ENCODE assay signal across 15 cellular contexts in genomic region chrX:46589977-46590723, GRCh38. TPM values are rescaled to one million over a fixed set of nuclear protein-coding genes. Genes with fewer than 3 reads are reported as not detected.
DNase-seq lines count a peak whose midpoint lies in the region; ATAC-seq and TF ChIP-seq lines count a peak whose summit lies in the region.
"Had no signal": no experiment of that assay in that cellular context is flagged by ENCODE, and none has a peak within 500 bp of the region (broad histone marks: within the 10 kb centered on the region; RNA-seq: fewer than 3 reads in every experiment).

No MANE protein-coding gene starts in this region.

- no peaks in the 10 kb centered on the region for H3K9me3 ChIP-seq in PC-3 (ENCODE audit: low read length)
- H3K9me3 ChIP-seq in psoas muscle: peaks cover 4% of the 10 kb centered on the region
- H3K9me3 ChIP-seq: lower lobe of right lung had no signal

- intact Hi-C loops in Calu3 (cut with micrococcal nuclease; ENCODE audit: unreplicated experiment): no loop called here
- intact Hi-C loops in PC-3 (cut with micrococcal nuclease): loop anchor here (2.0 kb wide), 1 partner anchor 13 kb away; no protein-coding TSS in a partner anchor
- intact Hi-C loops in psoas muscle (cut with DNase I): no loop called here

- 51 to 61% (median 55%) methylated on average over 7 of the region's 7 CpGs for WGBS in psoas muscle, 3 donors

- no peaks in the 10 kb centered on the region for H4K20me1 ChIP-seq in PC-3 (ENCODE audit: low read length)

- no peak overlapping the region for H3K9ac ChIP-seq in PC-3 (ENCODE audit: low read length)

- BruUV-seq in Calu3 (replicated peaks; lab: Mats Ljungman, UMichigan) (no TSS peak), PC-3 (replicated peaks; lab: Mats Ljungman, UMichigan) (no TSS peak)

- H3K27ac Mint-ChIP-seq in Calu3 (ENCODE audit: unreplicated experiment): peak overlapping the region; percentile 31
- H3K27ac Mint-ChIP-seq in stimulated activated naive B cell treated with anti-CD40 and anti-IgM and Interleukin-4, amounts not matched to agents 10 μg/mL and 1 μg/mL and 100 μg/mL, for 72 hours: no peak overlapping the region
- H3K27ac Mint-ChIP-seq: activated T-helper 2 cell treated with anti-CD3 and anti-CD28 coated beads, Interferon-gamma antibody, Interleukin-2, Interleukin-4, amounts not matched to agents 10 μg/mL and 5 μg/mL and 100 μg/mL, durations not matched to agents 14 hours and 24 hours and 36 hours; stimulated activated naive CD8-positive, alpha-beta T cell treated with anti-CD3 and anti-CD28 coated beads, Interleukin-15, Interleukin-2, amounts not matched to agents 100 ng/mL and 50 ng/mL, for 24 hours had no signal

- ATAC-seq in PC-3 (peak; percentile 72), psoas muscle (peak in 3 of 4 donors; percentile 39 to 73 (median 46))
- no peak for ATAC-seq in activated T-cell treated with anti-CD3 and anti-CD28 coated beads, Interleukin-2, amount 50 U/mL, for 4 hours
- ATAC-seq in stimulated activated naive B cell treated with anti-CD40 and anti-IgM and Interleukin-4, amounts not matched to agents 10 μg/mL and 1 μg/mL and 100 μg/mL, for 72 hours (replicated peaks): no peak

- peak overlapping the region; percentile 24; the same call in 1 of the 2 replicates for H3K4me2 ChIP-seq in PC-3 (ENCODE audit: low read length)

- no peaks in the 10 kb centered on the region for H3K27me3 Mint-ChIP-seq in Calu3 (ENCODE audit: unreplicated experiment)
- H3K27me3 Mint-ChIP-seq in activated T-cell treated with anti-CD3 and anti-CD28 coated beads, Interleukin-2, amount 50 U/mL, for 4 hours (ENCODE audit: low read depth): no peaks in the 10 kb centered on the region
- H3K27me3 Mint-ChIP-seq in stimulated activated naive B cell treated with anti-CD40 and anti-IgM and Interleukin-4, amounts not matched to agents 10 μg/mL and 1 μg/mL and 100 μg/mL, for 72 hours: no peaks in the 10 kb centered on the region
- H3K27me3 Mint-ChIP-seq: stimulated activated naive CD8-positive, alpha-beta T cell treated with anti-CD3 and anti-CD28 coated beads, Interleukin-15, Interleukin-2, amounts not matched to agents 100 ng/mL and 50 ng/mL, for 24 hours had no signal

- H3K9me3 Mint-ChIP-seq in Calu3 (ENCODE audit: low read depth, unreplicated experiment): no peaks in the 10 kb centered on the region
- no peaks in the 10 kb centered on the region for H3K9me3 Mint-ChIP-seq in activated T-cell treated with anti-CD3 and anti-CD28 coated beads, Interleukin-2, amount 50 U/mL, for 4 hours
- no peaks in the 10 kb centered on the region for H3K9me3 Mint-ChIP-seq in stimulated activated naive B cell treated with anti-CD40 and anti-IgM and Interleukin-4, amounts not matched to agents 10 μg/mL and 1 μg/mL and 100 μg/mL, for 72 hours
- H3K9me3 Mint-ChIP-seq: activated T-helper 2 cell treated with anti-CD3 and anti-CD28 coated beads, Interferon-gamma antibody, Interleukin-2, Interleukin-4, amounts not matched to agents 10 μg/mL and 5 μg/mL and 100 μg/mL, durations not matched to agents 14 hours and 24 hours and 36 hours; stimulated activated naive CD8-positive, alpha-beta T cell treated with anti-CD3 and anti-CD28 coated beads, Interleukin-15, Interleukin-2, amounts not matched to agents 100 ng/mL and 50 ng/mL, for 24 hours had no signal

- H3K4me3 ChIP-seq in PC-3 (ENCODE audit: low read length) (no peak overlapping the region), psoas muscle (no peak overlapping the region)
- H3K4me3 ChIP-seq: lower lobe of right lung had no signal

- H3K36me3 ChIP-seq in PC-3 (ENCODE audit: low read depth, low read length): no peaks in the 10 kb centered on the region
- no peaks in the 10 kb centered on the region for H3K36me3 ChIP-seq in psoas muscle (ENCODE audit: insufficient read depth in 1 of 2, low read depth in 1 of 2)
- H3K36me3 ChIP-seq: lower lobe of right lung had no signal

- CTCF ChIA-PET in Calu3 (lab: Charles Lee): interaction anchor here (0.7 to 1.4 kb wide), 4 partner anchors 15 to 31 kb away, joined by 3 to 6 read pairs (median 5); no protein-coding TSS in a partner anchor
- CTCF ChIA-PET in PC-3 (lab: Charles Lee): interaction anchor here (0.6 kb wide), 1 partner anchor 14 kb away, joined by 7 read pairs; no protein-coding TSS in a partner anchor

- peaks cover 28% of the 10 kb centered on the region for H3K4me1 Mint-ChIP-seq in Calu3 (ENCODE audit: low read depth, unreplicated experiment)
- H3K4me1 Mint-ChIP-seq in activated T-cell treated with anti-CD3 and anti-CD28 coated beads, Interleukin-2, amount 50 U/mL, for 4 hours (ENCODE audit: low read depth): peaks cover 42% of the 10 kb centered on the region
- H3K4me1 Mint-ChIP-seq in stimulated activated naive B cell treated with anti-CD40 and anti-IgM and Interleukin-4, amounts not matched to agents 10 μg/mL and 1 μg/mL and 100 μg/mL, for 72 hours: peaks cover 12 to 15% of the 10 kb centered on the region in 2 donors

- H3K27me3 ChIP-seq in PC-3 (ENCODE audit: low read length) (no peaks in the 10 kb centered on the region), psoas muscle (ENCODE audit: insufficient read depth in 3 of 3, low read length in 2 of 3) (peaks cover 0 to 14% (median 0%) of the 10 kb centered on the region in 3 donors)

- H3K4me3 Mint-ChIP-seq in Calu3 (ENCODE audit: low read depth, unreplicated experiment): peak overlapping the region; percentile 18
- no peak overlapping the region for H3K4me3 Mint-ChIP-seq in activated T-cell treated with anti-CD3 and anti-CD28 coated beads, Interleukin-2, amount 50 U/mL, for 4 hours
- no peak overlapping the region for H3K4me3 Mint-ChIP-seq in stimulated activated naive B cell treated with anti-CD40 and anti-IgM and Interleukin-4, amounts not matched to agents 10 μg/mL and 1 μg/mL and 100 μg/mL, for 72 hours
- H3K4me3 Mint-ChIP-seq: stimulated activated naive CD8-positive, alpha-beta T cell treated with anti-CD3 and anti-CD28 coated beads, Interleukin-15, Interleukin-2, amounts not matched to agents 100 ng/mL and 50 ng/mL, for 24 hours had no signal

- H3K79me2 ChIP-seq in PC-3 (ENCODE audit: low read length): peaks cover 52% of the 10 kb centered on the region

- H3F3A ChIP-seq in PC-3 (ENCODE audit: low read length, unreplicated experiment): no peaks in the 10 kb centered on the region

- H3K36me3 Mint-ChIP-seq in Calu3 (ENCODE audit: insufficient read depth, unreplicated experiment): peaks cover 6% of the 10 kb centered on the region
- peaks cover 2% of the 10 kb centered on the region for H3K36me3 Mint-ChIP-seq in activated T-cell treated with anti-CD3 and anti-CD28 coated beads, Interleukin-2, amount 50 U/mL, for 4 hours (ENCODE audit: insufficient read depth)
- no peaks in the 10 kb centered on the region for H3K36me3 Mint-ChIP-seq in stimulated activated naive B cell treated with anti-CD40 and anti-IgM and Interleukin-4, amounts not matched to agents 10 μg/mL and 1 μg/mL and 100 μg/mL, for 72 hours

- H2AFZ ChIP-seq in PC-3 (ENCODE audit: low read length): no peak overlapping the region

- POLR2A ChIA-PET in PC-3 (lab: Charles Lee; ENCODE audit: unreplicated experiment): interaction anchor here (0.7 kb wide), 1 partner anchor 265 kb away, joined by 6 read pairs; no protein-coding TSS in a partner anchor

- TF ChIP-seq CTCF in Calu3 (IDR thresholded peaks at IDR 0.05; ENCODE audit: unreplicated experiment) (no peak), PC-3 (conservative IDR thresholded peaks at IDR 0.05; ENCODE audit: low read depth, low read length) (no peak), psoas muscle (IDR thresholded peaks at IDR 0.05) (no peak)

- H3K9me2 ChIP-seq in PC-3 (replicated peaks; ENCODE audit: low read length): no peaks in the 10 kb centered on the region

- peaks cover 30% of the 10 kb centered on the region for H3K4me1 ChIP-seq in PC-3 (ENCODE audit: insufficient read depth, low read length)
- peaks cover 10% of the 10 kb centered on the region for H3K4me1 ChIP-seq in psoas muscle

- no peak overlapping the region for H3K27ac ChIP-seq in PC-3 (ENCODE audit: low read length)
- H3K27ac ChIP-seq in epithelial cell of prostate: peak overlapping the region; percentile 76
- no peak overlapping the region for H3K27ac ChIP-seq in psoas muscle
- H3K27ac ChIP-seq: lower lobe of right lung had no signal

- DNase-seq in Calu3 (peak; percentile 20), PC-3 (peak; percentile 81), epithelial cell of prostate (ENCODE audit: low read depth, low spot score) (no peak), psoas muscle (no peak), GOT3 (lab: John Stamatoyannopoulos, UW) (no peak)
- no peak for DNase-seq in activated T-cell treated with anti-CD3 and anti-CD28 coated beads, Interleukin-2, amount 50 U/mL, for 4 hours
- no peak for DNase-seq in stimulated activated naive B cell treated with anti-CD40 and anti-IgM and Interleukin-4, amounts not matched to agents 10 μg/mL and 1 μg/mL and 100 μg/mL, for 72 hours
- DNase-seq: activated CD4-positive, CD25-positive, alpha-beta regulatory T cell; cerebellar nuclear complex; lower lobe of right lung; NCI-H524; SIG-M5; stimulated activated CD4-positive, alpha-beta T cell treated with anti-CD3 and anti-CD28 coated beads, Interleukin-2, amount 100 ng/mL, for 24 hours had no signal

RNA-seq across cellular contexts. Expression of gene CHST7, which starts 16.6 kb away (rescaled TPM):
- total RNA-seq in Calu3 (2022) (8.3 and 9.5 TPM in 2 replicates), PC-3 (2014; rRNA removed) (24.7 and 31.9 TPM in 2 replicates), psoas muscle (1 to 10 TPM; 1.6 to 2.9 (median 2.2) TPM)
- 1 to 10 TPM; 1.6 to 9.9 (median 1.6) TPM for polyA plus RNA-seq in psoas muscle
- total RNA-seq in activated T-cell treated with anti-CD3 and anti-CD28 coated beads, Interleukin-2, amount 50 U/mL, for 4 hours: 10 to 100 TPM in 1 of 3 donors, 1 to 10 TPM in 2; 8.3 to 10.4 (median 9.6) TPM

RNA-seq across cellular contexts. Expression of gene ZNF674, which starts 44.9 kb away (rescaled TPM):
- total RNA-seq in Calu3 (2022): 7.0 and 7.1 TPM in 2 replicates
- total RNA-seq in PC-3 (2014; rRNA removed): 8.2 and 9.0 TPM in 2 replicates
- total RNA-seq in psoas muscle: 1 to 10 TPM; 2.4 to 3.2 (median 2.5) TPM
- 1 to 10 TPM; 1.3 to 2.8 (median 1.5) TPM for polyA plus RNA-seq in psoas muscle
- under 1 TPM; 0.34 to 0.57 (median 0.53) TPM for total RNA-seq in activated T-cell treated with anti-CD3 and anti-CD28 coated beads, Interleukin-2, amount 50 U/mL, for 4 hours

Comparison
In these comparisons a context has a peak if more than half of its experiments do, and no peak if none do; other contexts are left out.
1. DNase-seq: peak in Calu3 (single experiment) and PC-3 (single experiment); none in epithelial cell of prostate (single experiment), psoas muscle (0 of 2), activated T-cell treated with anti-CD3 and anti-CD28 coated beads, Interleukin-2, amount 50 U/mL, for 4 hours (single experiment), stimulated activated naive B cell treated with anti-CD40 and anti-IgM and Interleukin-4, amounts not matched to agents 10 μg/mL and 1 μg/mL and 100 μg/mL, for 72 hours (single experiment) and GOT3 (single experiment).
2. ATAC-seq: peak in PC-3 (single experiment) and psoas muscle (3 of 4); none in activated T-cell treated with anti-CD3 and anti-CD28 coated beads, Interleukin-2, amount 50 U/mL, for 4 hours (0 of 2) and stimulated activated naive B cell treated with anti-CD40 and anti-IgM and Interleukin-4, amounts not matched to agents 10 μg/mL and 1 μg/mL and 100 μg/mL, for 72 hours (0 of 2).